Comparison of ENCODE assay signal across 8 cellular contexts in genomic region chr1:26111530-26112406, GRCh38. TPM values are rescaled to one million over a fixed set of nuclear protein-coding genes. Genes with fewer than 3 reads are reported as not detected.
DNase-seq lines count a peak whose midpoint lies in the region; ATAC-seq and TF ChIP-seq lines count a peak whose summit lies in the region.

Gene PDIK1L (plus strand): TSS chr1:26111824. CDS start chr1:26114309, 2,485 bp downstream.

- whole genome bisulfite sequencing in aorta, 2 donors: 0 to 1% methylated on average over 80 to 96 of the region's 96 CpGs

- TF ChIP-seq CTCF in ascending aorta (IDR thresholded peaks at IDR 0.05): no peak

- DNase-seq in NCI-H2029 treated with DMSO at 0.1 percent for 48 hours (lab: John Stamatoyannopoulos, UW): peak; percentile 71
- DNase-seq in T-helper 22 cell (ENCODE audit: low read depth): peak; percentile 90
- peak; percentile 61 to 95 for DNase-seq in ascending aorta (ENCODE audit: low spot score in 2 of 2)
- DNase-seq in hepatic stellate cell (ENCODE audit: low spot score): peak; percentile 90
- peak; percentile 81 for DNase-seq in renal cortical epithelial cell (ENCODE audit: low read depth)
- DNase-seq in aorta: peak; percentile 96 to 97

- ATAC-seq in GM18511 (IDR thresholded peaks at IDR 0.05; ENCODE audit: unreplicated experiment) (peak; percentile 75), HG02981 (IDR thresholded peaks at IDR 0.05; ENCODE audit: unreplicated experiment) (peak; percentile 61), aorta (ENCODE audit: low FRiP score) (peak; percentile 98)

- H3K4me1 ChIP-seq in ascending aorta (peaks cover 0 to 16% of the 10 kb centered on the region in 2 donors), aorta (ENCODE audit: control insufficient read depth in 1 of 2, insufficient read depth in 2 of 2, low read length in 2 of 2) (no peaks in the 10 kb centered on the region)

- intact Hi-C loops in ascending aorta (cut with DNase I) (loop anchor here (1.0 to 2.0 kb wide), 5 partner anchors 53 to 321 kb away; partner anchors contain the start of genes CEP85 and DHDDS), aorta (cut with DNase I) (loop anchor here (5.0 to 10.0 kb wide), 2 partner anchors 56 to 217 kb away; partner anchors contain the start of genes C1orf232 (in 1 of the 2) and ZNF593 (in 1 of the 2))

- peaks cover 0 to 11% of the 10 kb centered on the region in 2 donors for H3K36me3 ChIP-seq in ascending aorta
- no peaks in the 10 kb centered on the region for H3K36me3 ChIP-seq in aorta (ENCODE audit: control insufficient read depth in 1 of 2, insufficient read depth in 2 of 2, low read length in 1 of 2)

- H3K27me3 ChIP-seq in ascending aorta (no peaks in the 10 kb centered on the region), aorta (ENCODE audit: control insufficient read depth in 1 of 2, insufficient read depth in 2 of 2, low read length in 1 of 2) (no peaks in the 10 kb centered on the region)

- peak within 1 kb of the TSS; percentile 89 to 90 for H3K27ac ChIP-seq in ascending aorta
- H3K27ac ChIP-seq in aorta (ENCODE audit: low read depth in 1 of 2, low read length in 2 of 2): peak within 1 kb of the TSS; percentile 62 to 76

- no peaks in the 10 kb centered on the region for H3K9me3 ChIP-seq in ascending aorta
- H3K9me3 ChIP-seq in aorta (ENCODE audit: control insufficient read depth, low read length): no peaks in the 10 kb centered on the region

- peak within 1 kb of the TSS; percentile 92 to 100 for H3K4me3 ChIP-seq in ascending aorta
- H3K4me3 ChIP-seq in aorta (ENCODE audit: low read length in 2 of 2): peak within 1 kb of the TSS; percentile 71 to 93

RNA-seq across cellular contexts. Expression of gene PDIK1L, which starts in this region (rescaled TPM):
- 4.0 TPM for total RNA-seq in ascending aorta
- total RNA-seq in renal cortical epithelial cell: 4.7 and 5.6 TPM in 2 replicates
- total RNA-seq in aorta: 1 to 10 TPM; 6.5 to 7.5 TPM
- 1 to 10 TPM; 2.0 to 3.8 TPM for polyA plus RNA-seq in aorta

Comparison
In these comparisons a context has a peak if more than half of its experiments do, and no peak if none do; other contexts are left out.
1. Peak in every context shown above with its lines: DNase-seq, ATAC-seq, H3K4me3 ChIP-seq and H3K27ac ChIP-seq.